22 cellular contexts compared by ENCODE assay signal in the genomic region with DNA sequence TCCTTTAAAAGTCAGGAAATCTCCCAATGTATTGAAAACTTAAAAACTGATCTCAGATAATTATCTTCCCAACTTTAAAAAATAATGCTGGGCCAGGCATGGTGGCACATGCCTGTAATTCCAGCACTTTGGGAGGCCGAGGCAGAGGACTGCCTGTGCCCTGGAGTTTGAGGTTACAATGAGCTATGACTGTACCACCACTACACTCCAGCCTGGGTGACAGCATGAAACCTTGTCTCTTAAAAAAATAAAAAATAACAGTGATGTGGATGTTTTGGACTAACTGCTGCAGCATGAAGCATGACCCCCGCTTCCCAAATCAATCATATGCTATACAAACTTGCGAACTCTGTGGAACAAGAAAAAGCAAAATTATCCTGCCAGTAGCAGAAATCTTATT.
DNase-seq lines count a peak whose midpoint lies in the region; ATAC-seq, FAIRE-seq and TF ChIP-seq lines count a peak whose summit lies in the region.
"Had no signal": no experiment of that assay in that cellular context is flagged by ENCODE, and none has a peak within 500 bp of the region (broad histone marks: within the 10 kb centered on the region; RNA-seq: fewer than 3 reads in every experiment).

No MANE protein-coding gene starts in this region.

- dilution Hi-C loops in IMR-90 (cut with HindIII; ENCODE audit: low sequenced_read_pairs, unreplicated experiment), result no loop called here

- no peak for ATAC-seq in IMR-90 (ENCODE audit: low read depth)
- ATAC-seq: Panc1, SK-N-SH treated with all-trans-retinoic acid at 6 μM for 48 hours had no signal

- H2AK9ac ChIP-seq in IMR-90 (replicated peaks; ENCODE audit: low read depth, low read length, poor library complexity), result no peak overlapping the region

- H4K91ac ChIP-seq in IMR-90 (ENCODE audit: insufficient read depth, low read depth, low read length), result no peak overlapping the region

- H4K8ac ChIP-seq in IMR-90 (ENCODE audit: low read depth in 2 of 2, low read length in 2 of 2), result no peak overlapping the region

- H3K9me3 ChIP-seq in IMR-90 (ENCODE audit: control insufficient read depth, insufficient read depth, low read length), result no peaks in the 10 kb centered on the region
- no peaks in the 10 kb centered on the region for H3K9me3 ChIP-seq in mesodermal cell (ENCODE audit: control insufficient read depth, low read length)
- H3K9me3 ChIP-seq: HAP-1, heart right ventricle, testis had no signal

- in situ Hi-C loops in IMR-90 (cut with MboI; ENCODE audit: low sequenced_read_pairs) (no loop called here), brain microvascular endothelial cell (cut with HindIII; ENCODE audit: low pct_ligation_motif_present, low sequenced_read_pairs) (no loop called here)

- no peak overlapping the region for H2AK5ac ChIP-seq in IMR-90 (ENCODE audit: low read depth, low read length)

- no peak overlapping the region for H3K56ac ChIP-seq in IMR-90 (ENCODE audit: extremely low read depth, insufficient read depth, low read length)

- peaks cover 47% of the 10 kb centered on the region for H4K20me1 ChIP-seq in IMR-90 (ENCODE audit: insufficient read depth, low read length)

- H3K4me3 ChIP-seq in AG10803 (ENCODE audit: low read length) (no peak overlapping the region), IMR-90 (ENCODE audit: insufficient read depth, low read depth, low read length) (no peak overlapping the region), brain microvascular endothelial cell (ENCODE audit: low read depth, low read length) (no peak overlapping the region), mesodermal cell (ENCODE audit: extremely low read depth, insufficient read depth, low read length, poor library complexity, severe bottlenecking) (no peak overlapping the region)
- H3K4me3 ChIP-seq: HAP-1, heart right ventricle, testis had no signal

- H3K27ac ChIP-seq in IMR-90 (ENCODE audit: insufficient read depth, low read length) (no peak overlapping the region), brain microvascular endothelial cell (no peak overlapping the region), mesodermal cell (ENCODE audit: low read depth, low read length, severe bottlenecking) (peak overlapping the region; percentile 25)
- H3K27ac ChIP-seq: testis had no signal

- no peak for TF ChIP-seq RAD21 in IMR-90 (IDR thresholded peaks at IDR 0.05; ENCODE audit: low read length)

- H3K27me3 ChIP-seq in IMR-90 (ENCODE audit: control insufficient read depth, insufficient read depth, low read length) (no peaks in the 10 kb centered on the region), brain microvascular endothelial cell (replicated peaks) (no peaks in the 10 kb centered on the region)
- H3K27me3 ChIP-seq: heart right ventricle, testis had no signal

- H3K36me3 ChIP-seq in IMR-90 (ENCODE audit: control insufficient read depth, insufficient read depth, low read length), result no peaks in the 10 kb centered on the region
- no peaks in the 10 kb centered on the region for H3K36me3 ChIP-seq in brain microvascular endothelial cell (replicated peaks)
- H3K36me3 ChIP-seq in mesodermal cell (ENCODE audit: control insufficient read depth, insufficient read depth, low read length), result peaks cover 16% of the 10 kb centered on the region
- H3K36me3 ChIP-seq: HAP-1 had no signal

- FAIRE-seq in H54 (lab: Jason Lieb, UNC), result no peak

- H2BK5ac ChIP-seq in IMR-90 (ENCODE audit: low read depth, low read length, poor library complexity, severe bottlenecking), result no peak overlapping the region

- CTCF ChIA-PET in IMR-90 (lab: Yijun Ruan, JAX), result no interaction called here

- POLR2A ChIA-PET in IMR-90 (lab: Charles Lee; ENCODE audit: unreplicated experiment), result no interaction called here

- no peak overlapping the region for H2BK120ac ChIP-seq in IMR-90 (ENCODE audit: low read depth, low read length)

- peak; percentile 12 for DNase-seq in AG10803 (ENCODE audit: low read depth)
- peak; percentile 10 for DNase-seq in IMR-90
- DNase-seq in brain microvascular endothelial cell, result peak; percentile 36
- no peak for DNase-seq in OCI-M1 (lab: John Stamatoyannopoulos, UW)
- DNase-seq in activated CD8-positive, alpha-beta memory T cell treated with anti-CD3 and anti-CD28 coated beads, Interleukin-2, amount 50 U/mL, for 48 hours, result no peak
- no peak for DNase-seq in activated CD4-positive, CD25-positive, alpha-beta regulatory T cell (lab: John Stamatoyannopoulos, UW)
- no peak for DNase-seq in H54 (ENCODE audit: insufficient read length, low spot score)
- DNase-seq: activated CD4-positive, alpha-beta T cell treated with anti-CD3 and anti-CD28 coated beads, Interleukin-2, amount 10 ng/mL, durations not matched to agents 7 days and 5 days; activated CD8-positive, alpha-beta memory T cell treated with anti-CD3 and anti-CD28 coated beads, Interleukin-2, amount 50 U/mL, for 4 hours; activated gamma-delta T cell; CD4-positive, CD25-positive, alpha-beta regulatory T cell; cerebellar nuclear complex; DMS153; heart right ventricle; mammary epithelial cell; NCI-H226; NCI-H82; testis had no signal

- H2BK15ac ChIP-seq in IMR-90 (ENCODE audit: low read depth, low read length), result no peak overlapping the region

- H3K18ac ChIP-seq in IMR-90 (ENCODE audit: low read depth, low read length), result no peak overlapping the region

- H3K9ac ChIP-seq in IMR-90 (ENCODE audit: low read depth, low read length), result no peak overlapping the region

- no peak overlapping the region for H3K14ac ChIP-seq in IMR-90 (replicated peaks; ENCODE audit: low read depth, low read length)

- no peak overlapping the region for H4K5ac ChIP-seq in IMR-90 (ENCODE audit: low read depth, low read length)

- no TSS peak for BruUV-seq in IMR-90 (replicated peaks; lab: Mats Ljungman, UMichigan)

- peaks cover 25 to 65% of the 10 kb centered on the region in 2 experiments for H3K79me1 ChIP-seq in IMR-90 (ENCODE audit: low read depth in 1 of 2, low read length in 2 of 2)

- TF ChIP-seq POLR2A in IMR-90 (IDR thresholded peaks at IDR 0.05; ENCODE audit: low read depth, low read length) (no peak), H54 (IDR thresholded peaks at IDR 0.05; ENCODE audit: low read depth, low read length) (no peak)

- peaks cover 24% of the 10 kb centered on the region for H3K4me1 ChIP-seq in IMR-90 (ENCODE audit: control insufficient read depth, insufficient read depth, low read length)
- peaks cover 59% of the 10 kb centered on the region for H3K4me1 ChIP-seq in mesodermal cell (ENCODE audit: control insufficient read depth, insufficient read depth, low read length, poor library complexity, severe bottlenecking)

- intact Hi-C loops in IMR-90 (cut with micrococcal nuclease), result no loop called here

- H3K4ac ChIP-seq in IMR-90 (ENCODE audit: low read depth, low read length), result no peak overlapping the region

- no peak for TF ChIP-seq CTCF in AG10803 (conservative IDR thresholded peaks at IDR 0.05; ENCODE audit: low read length)
- no peak for TF ChIP-seq CTCF in IMR-90 (conservative IDR thresholded peaks at IDR 0.05; ENCODE audit: low read depth, low read length)
- no peak for TF ChIP-seq CTCF in brain microvascular endothelial cell (IDR thresholded peaks at IDR 0.05; ENCODE audit: low read depth, low read length, missing control alignments)

- H3K23ac ChIP-seq in IMR-90 (ENCODE audit: low read depth, low read length), result no peak overlapping the region

- H2AFZ ChIP-seq in IMR-90 (replicated peaks; ENCODE audit: low read length, poor library complexity), result no peak overlapping the region

- peaks cover 18% of the 10 kb centered on the region for H3K9me1 ChIP-seq in IMR-90 (ENCODE audit: insufficient read depth, low read length)

- no peak overlapping the region for H3K4me2 ChIP-seq in IMR-90 (ENCODE audit: low read depth, low read length)

- WGBS in IMR-90 (ENCODE audit: extremely low coverage in 2 of 2, insufficient read length in 1 of 2), 2 experiments, result no CpG with 5 or more reads among the region's 3 CpGs
- 88% methylated on average over 1 of the region's 3 CpGs; no CpG with 5 or more reads in 1 of the 2 experiments for WGBS in mesodermal cell (ENCODE audit: insufficient coverage in 2 of 2), 2 experiments

- no peak overlapping the region for H2BK20ac ChIP-seq in IMR-90 (ENCODE audit: low read depth, low read length)

TF ChIP-seq in IMR-90, 13 proteins besides CTCF, POLR2A, EP300 and RAD21:
- TF ChIP-seq RFX5 (IDR thresholded peaks at IDR 0.05; ENCODE audit: low read depth, low read length), result no peak
- TF ChIP-seq CEBPB (IDR thresholded peaks at IDR 0.05; ENCODE audit: low read depth, low read length), result no peak

Comparison
In these comparisons a context has a peak if more than half of its experiments do, and no peak if none do; other contexts are left out.
1. DNase-seq: peak in AG10803 (single experiment), IMR-90 (single experiment) and brain microvascular endothelial cell (single experiment); none in OCI-M1 (single experiment), activated CD8-positive, alpha-beta memory T cell treated with anti-CD3 and anti-CD28 coated beads, Interleukin-2, amount 50 U/mL, for 48 hours (single experiment), activated CD4-positive, CD25-positive, alpha-beta regulatory T cell (0 of 4) and H54 (single experiment).